Comparison of ENCODE assay signal across 8 cellular contexts in the genomic region with DNA sequence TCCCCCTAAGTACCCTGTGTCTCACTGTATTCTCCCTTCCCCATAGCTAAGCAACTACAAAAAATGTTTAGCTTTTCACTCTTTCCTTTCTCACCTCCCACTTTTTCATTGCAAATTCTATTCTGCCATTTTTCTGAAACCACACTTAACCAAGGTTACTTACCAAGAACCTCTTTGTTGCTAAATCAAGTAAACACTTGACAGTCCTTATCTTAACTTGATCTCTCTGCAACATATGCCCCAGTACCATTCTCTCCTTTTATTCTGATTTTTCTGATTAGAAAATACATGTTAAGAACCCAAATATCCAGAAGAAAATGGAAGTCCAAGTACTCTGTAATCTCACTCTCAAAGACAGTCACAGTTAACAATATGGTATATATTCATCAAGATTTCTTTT.
"Had no signal": no experiment of that assay in that cellular context is flagged by ENCODE, and none has a peak within 500 bp of the region (broad histone marks: within the 10 kb centered on the region; RNA-seq: fewer than 3 reads in every experiment).

No MANE protein-coding gene starts in this region.

- H3K27ac Mint-ChIP-seq: HFFc6 had no signal

- H3K27me3 Mint-ChIP-seq: IgD-negative memory B cell had no signal

- ATAC-seq: HCT116, HepG2 had no signal

- H3K4me3 Mint-ChIP-seq: HFFc6, IgD-negative memory B cell had no signal

- DNase-seq: GM23248, GOT3, H7, HFFc6, KBM-7 had no signal
